Comparison of ENCODE assay signal across 2 cellular contexts in the genomic region with DNA sequence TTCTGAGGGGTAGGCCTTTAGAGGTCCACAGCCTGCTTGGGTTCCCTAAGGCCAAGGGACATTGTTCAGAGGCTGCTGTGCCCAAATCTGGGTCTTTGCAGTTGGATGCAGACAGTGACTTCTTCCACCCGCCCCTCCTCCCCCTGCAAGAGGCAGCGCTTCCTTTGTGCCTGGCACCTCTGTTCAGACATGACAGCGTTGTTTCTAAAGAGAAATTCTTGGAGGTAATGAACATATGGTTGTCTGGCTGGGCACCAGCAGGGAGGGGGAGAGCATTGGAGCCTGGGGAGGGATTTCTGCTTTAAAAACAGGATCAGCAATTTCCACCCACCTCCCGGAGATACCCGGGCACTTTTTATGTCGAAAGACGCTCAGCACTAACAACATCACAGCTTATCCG.
TF ChIP-seq lines count a peak whose summit lies in the region.

No MANE protein-coding gene starts in this region.

TF ChIP-seq in SK-N-SH, 30 proteins besides CTCF, POLR2A, EP300 and RAD21 (continued from another document):
- TF ChIP-seq, protein P1, sequence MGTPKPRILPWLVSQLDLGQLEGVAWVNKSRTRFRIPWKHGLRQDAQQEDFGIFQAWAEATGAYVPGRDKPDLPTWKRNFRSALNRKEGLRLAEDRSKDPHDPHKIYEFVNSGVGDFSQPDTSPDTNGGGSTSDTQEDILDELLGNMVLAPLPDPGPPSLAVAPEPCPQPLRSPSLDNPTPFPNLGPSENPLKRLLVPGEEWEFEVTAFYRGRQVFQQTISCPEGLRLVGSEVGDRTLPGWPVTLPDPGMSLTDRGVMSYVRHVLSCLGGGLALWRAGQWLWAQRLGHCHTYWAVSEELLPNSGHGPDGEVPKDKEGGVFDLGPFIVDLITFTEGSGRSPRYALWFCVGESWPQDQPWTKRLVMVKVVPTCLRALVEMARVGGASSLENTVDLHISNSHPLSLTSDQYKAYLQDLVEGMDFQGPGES (IDR thresholded peaks at IDR 0.05; ENCODE audit: low read depth, low read length) = no peak
- TF ChIP-seq, protein P2, sequence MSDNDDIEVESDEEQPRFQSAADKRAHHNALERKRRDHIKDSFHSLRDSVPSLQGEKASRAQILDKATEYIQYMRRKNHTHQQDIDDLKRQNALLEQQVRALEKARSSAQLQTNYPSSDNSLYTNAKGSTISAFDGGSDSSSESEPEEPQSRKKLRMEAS (IDR thresholded peaks at IDR 0.05; ENCODE audit: low read depth) = no peak
- TF ChIP-seq EZH2phosphoT487 (IDR thresholded peaks at IDR 0.05; ENCODE audit: borderline replicate concordance, low read depth) (no peak), SIN3A (IDR thresholded peaks at IDR 0.05; ENCODE audit: borderline replicate concordance, low read depth, low read length) (no peak), NFIC (IDR thresholded peaks at IDR 0.05; ENCODE audit: borderline replicate concordance) (no peak), RFX5 (IDR thresholded peaks at IDR 0.05; ENCODE audit: low read length) (no peak), GATA2 (CRISPR knock-in tag; IDR thresholded peaks at IDR 0.05) (no peak), GABPA (IDR thresholded peaks at IDR 0.05; ENCODE audit: low read depth) (no peak), TCF12 (IDR thresholded peaks at IDR 0.05) (no peak), NRF1 (IDR thresholded peaks at IDR 0.05; ENCODE audit: low read depth, low read length) (no peak), MXI1 (IDR thresholded peaks at IDR 0.05; ENCODE audit: low read depth, low read length) (no peak)
- TF ChIP-seq, protein P3, sequence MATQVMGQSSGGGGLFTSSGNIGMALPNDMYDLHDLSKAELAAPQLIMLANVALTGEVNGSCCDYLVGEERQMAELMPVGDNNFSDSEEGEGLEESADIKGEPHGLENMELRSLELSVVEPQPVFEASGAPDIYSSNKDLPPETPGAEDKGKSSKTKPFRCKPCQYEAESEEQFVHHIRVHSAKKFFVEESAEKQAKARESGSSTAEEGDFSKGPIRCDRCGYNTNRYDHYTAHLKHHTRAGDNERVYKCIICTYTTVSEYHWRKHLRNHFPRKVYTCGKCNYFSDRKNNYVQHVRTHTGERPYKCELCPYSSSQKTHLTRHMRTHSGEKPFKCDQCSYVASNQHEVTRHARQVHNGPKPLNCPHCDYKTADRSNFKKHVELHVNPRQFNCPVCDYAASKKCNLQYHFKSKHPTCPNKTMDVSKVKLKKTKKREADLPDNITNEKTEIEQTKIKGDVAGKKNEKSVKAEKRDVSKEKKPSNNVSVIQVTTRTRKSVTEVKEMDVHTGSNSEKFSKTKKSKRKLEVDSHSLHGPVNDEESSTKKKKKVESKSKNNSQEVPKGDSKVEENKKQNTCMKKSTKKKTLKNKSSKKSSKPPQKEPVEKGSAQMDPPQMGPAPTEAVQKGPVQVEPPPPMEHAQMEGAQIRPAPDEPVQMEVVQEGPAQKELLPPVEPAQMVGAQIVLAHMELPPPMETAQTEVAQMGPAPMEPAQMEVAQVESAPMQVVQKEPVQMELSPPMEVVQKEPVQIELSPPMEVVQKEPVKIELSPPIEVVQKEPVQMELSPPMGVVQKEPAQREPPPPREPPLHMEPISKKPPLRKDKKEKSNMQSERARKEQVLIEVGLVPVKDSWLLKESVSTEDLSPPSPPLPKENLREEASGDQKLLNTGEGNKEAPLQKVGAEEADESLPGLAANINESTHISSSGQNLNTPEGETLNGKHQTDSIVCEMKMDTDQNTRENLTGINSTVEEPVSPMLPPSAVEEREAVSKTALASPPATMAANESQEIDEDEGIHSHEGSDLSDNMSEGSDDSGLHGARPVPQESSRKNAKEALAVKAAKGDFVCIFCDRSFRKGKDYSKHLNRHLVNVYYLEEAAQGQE (IDR thresholded peaks at IDR 0.05; ENCODE audit: low read depth, low read length) = no peak
TF ChIP-seq in SK-N-SH: peak in this region for 0.

TF ChIP-seq in SK-N-SH treated with all-trans-retinoic acid at 6 μM for 48 hours, 23 proteins besides CTCF, POLR2A, EP300 and RAD21 (continued from another document):
- TF ChIP-seq, protein P4, sequence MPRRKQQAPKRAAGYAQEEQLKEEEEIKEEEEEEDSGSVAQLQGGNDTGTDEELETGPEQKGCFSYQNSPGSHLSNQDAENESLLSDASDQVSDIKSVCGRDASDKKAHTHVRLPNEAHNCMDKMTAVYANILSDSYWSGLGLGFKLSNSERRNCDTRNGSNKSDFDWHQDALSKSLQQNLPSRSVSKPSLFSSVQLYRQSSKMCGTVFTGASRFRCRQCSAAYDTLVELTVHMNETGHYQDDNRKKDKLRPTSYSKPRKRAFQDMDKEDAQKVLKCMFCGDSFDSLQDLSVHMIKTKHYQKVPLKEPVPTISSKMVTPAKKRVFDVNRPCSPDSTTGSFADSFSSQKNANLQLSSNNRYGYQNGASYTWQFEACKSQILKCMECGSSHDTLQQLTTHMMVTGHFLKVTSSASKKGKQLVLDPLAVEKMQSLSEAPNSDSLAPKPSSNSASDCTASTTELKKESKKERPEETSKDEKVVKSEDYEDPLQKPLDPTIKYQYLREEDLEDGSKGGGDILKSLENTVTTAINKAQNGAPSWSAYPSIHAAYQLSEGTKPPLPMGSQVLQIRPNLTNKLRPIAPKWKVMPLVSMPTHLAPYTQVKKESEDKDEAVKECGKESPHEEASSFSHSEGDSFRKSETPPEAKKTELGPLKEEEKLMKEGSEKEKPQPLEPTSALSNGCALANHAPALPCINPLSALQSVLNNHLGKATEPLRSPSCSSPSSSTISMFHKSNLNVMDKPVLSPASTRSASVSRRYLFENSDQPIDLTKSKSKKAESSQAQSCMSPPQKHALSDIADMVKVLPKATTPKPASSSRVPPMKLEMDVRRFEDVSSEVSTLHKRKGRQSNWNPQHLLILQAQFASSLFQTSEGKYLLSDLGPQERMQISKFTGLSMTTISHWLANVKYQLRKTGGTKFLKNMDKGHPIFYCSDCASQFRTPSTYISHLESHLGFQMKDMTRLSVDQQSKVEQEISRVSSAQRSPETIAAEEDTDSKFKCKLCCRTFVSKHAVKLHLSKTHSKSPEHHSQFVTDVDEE (CRISPR knock-in tag; IDR thresholded peaks at IDR 0.05) = no peak
- TF ChIP-seq PPARA (CRISPR knock-in tag; IDR thresholded peaks at IDR 0.05; ENCODE audit: borderline replicate concordance) (no peak), OSR1 (CRISPR knock-in tag; IDR thresholded peaks at IDR 0.05) (no peak), TOX (CRISPR knock-in tag; IDR thresholded peaks at IDR 0.05; ENCODE audit: borderline replicate concordance) (no peak), TCF4 (CRISPR knock-in tag; IDR thresholded peaks at IDR 0.05; ENCODE audit: borderline replicate concordance) (no peak), GLIS3 (CRISPR knock-in tag; IDR thresholded peaks at IDR 0.05) (no peak), ISL1 (CRISPR knock-in tag; IDR thresholded peaks at IDR 0.05) (no peak), ZC3H10 (CRISPR knock-in tag; IDR thresholded peaks at IDR 0.05) (no peak), ZNF70 (CRISPR knock-in tag; IDR thresholded peaks at IDR 0.05) (no peak)
